In the genomic region with DNA sequence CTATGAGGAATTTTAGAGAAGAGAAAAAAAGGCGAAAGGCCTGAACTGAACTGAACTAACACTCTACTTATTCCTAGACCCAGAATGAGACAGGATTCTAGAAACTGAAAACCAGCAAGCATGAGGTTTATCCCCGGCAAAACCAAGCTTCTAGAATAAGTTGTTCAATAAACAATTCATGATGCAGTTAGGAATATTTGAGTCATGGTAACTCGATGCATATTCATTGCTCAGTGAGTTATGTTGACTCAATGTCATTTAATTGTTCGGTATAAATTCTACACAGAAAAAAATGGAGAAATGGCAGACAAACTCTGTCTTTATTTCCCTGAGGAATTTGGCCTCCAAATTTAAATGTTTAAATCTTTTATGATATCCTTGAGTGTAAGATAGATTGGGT, we compare ENCODE assay signal across 15 cellular contexts.
"Had no signal": no experiment of that assay in that cellular context is flagged by ENCODE, and none has a peak within 500 bp of the region (broad histone marks: within the 10 kb centered on the region; RNA-seq: fewer than 3 reads in every experiment).

No MANE protein-coding gene starts in this region.

- DNase-seq: activated gamma-delta T cell treated with Interleukin-2 at 50 U/mL for 16 hours; activated T-cell treated with anti-CD3 and anti-CD28 coated beads, Interleukin-2, amount 50 U/mL, for 1 hour; aorta; immature natural killer cell; left cardiac atrium; spleen; stimulated activated CD4-positive, alpha-beta T cell treated with anti-CD3 and anti-CD28 coated beads, Interleukin-4, amount 100 ng/mL, for 1 hour; stimulated activated naive CD4-positive, alpha-beta T cell treated with Interleukin-2 at 50 U/mL for 16 hours; upper lobe of right lung had no signal

- H3K4me3 ChIP-seq: colonic mucosa, esophagus muscularis mucosa, hepatocyte, prostate gland, right atrium auricular region, spleen, upper lobe of right lung had no signal

- FAIRE-seq: bronchial epithelial cell had no signal
